Comparison of ENCODE assay signal across 18 cellular contexts in the genomic region with DNA sequence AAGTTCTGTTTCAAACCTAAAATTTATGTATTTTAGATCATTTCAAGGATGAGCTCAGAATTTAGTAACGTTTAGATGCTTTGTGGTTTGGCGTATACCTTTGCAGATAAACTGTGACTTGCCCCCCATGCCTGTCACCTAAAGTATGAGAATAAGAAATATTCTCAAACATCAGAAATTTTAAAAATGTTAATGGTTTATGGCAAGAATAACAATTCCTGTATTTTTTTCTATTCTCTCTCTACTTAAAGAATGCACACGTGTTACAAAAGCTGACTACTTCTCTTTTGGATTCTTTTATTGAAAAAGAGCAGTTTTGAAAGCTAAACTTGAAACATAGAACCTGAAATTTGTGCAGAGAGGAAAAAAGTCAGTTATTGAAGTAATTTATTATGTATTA. TPM values are rescaled to one million over a fixed set of nuclear protein-coding genes. Genes with fewer than 3 reads are reported as not detected.
DNase-seq lines count a peak whose midpoint lies in the region; ATAC-seq, FAIRE-seq and TF ChIP-seq lines count a peak whose summit lies in the region.
"Had no signal": no experiment of that assay in that cellular context is flagged by ENCODE, and none has a peak within 500 bp of the region (broad histone marks: within the 10 kb centered on the region; RNA-seq: fewer than 3 reads in every experiment).

No MANE protein-coding gene starts in this region.

- ATAC-seq in A549 = no peak
- no peak for ATAC-seq in HG02759 (IDR thresholded peaks at IDR 0.05; ENCODE audit: unreplicated experiment)
- no peak for ATAC-seq in activated CD8-positive, alpha-beta T cell treated with anti-CD3 and anti-CD28 coated beads for 36 hours
- ATAC-seq: activated T-helper 17 cell treated with anti-CD3 and anti-CD28 coated beads, Interleukin-2, amount 50 U/mL, for 72 hours; natural killer cell had no signal

- peaks cover 39% of the 10 kb centered on the region for H3K4me1 ChIP-seq in A549
- H3K4me1 ChIP-seq in adipocyte (ENCODE audit: control insufficient read depth, insufficient read depth, low read length) = peaks cover 41% of the 10 kb centered on the region
- peaks cover 3% of the 10 kb centered on the region for H3K4me1 ChIP-seq in hepatocyte (ENCODE audit: insufficient read depth)
- H3K4me1 ChIP-seq in skeletal muscle tissue (ENCODE audit: control insufficient read depth in 3 of 3, insufficient read depth in 3 of 3, low read length in 3 of 3) = peaks cover 4 to 31% (median 9%) of the 10 kb centered on the region in 3 donors

- no peak overlapping the region for H3K27ac ChIP-seq in A549
- no peak overlapping the region for H3K27ac ChIP-seq in hepatocyte
- peak overlapping the region; percentile 88 for H3K27ac ChIP-seq in skeletal muscle tissue (ENCODE audit: low read depth, low read length)

- no peak for FAIRE-seq in A549 (lab: Jason Lieb, UNC)

- H3K4me1 Mint-ChIP-seq in activated CD8-positive, alpha-beta T cell treated with anti-CD3 and anti-CD28 coated beads for 36 hours (ENCODE audit: low read depth) = peaks cover 10% of the 10 kb centered on the region

- H4K20me1 ChIP-seq in hepatocyte (ENCODE audit: insufficient read depth, poor library complexity, severe bottlenecking) = no peaks in the 10 kb centered on the region

- no peak overlapping the region for H2AFZ ChIP-seq in hepatocyte

- H3K27me3 Mint-ChIP-seq in activated CD8-positive, alpha-beta T cell treated with anti-CD3 and anti-CD28 coated beads for 36 hours = peaks cover 5% of the 10 kb centered on the region

- H3K27me3 ChIP-seq in adipocyte (replicated peaks; ENCODE audit: control insufficient read depth, insufficient read depth, low read length) = no peaks in the 10 kb centered on the region
- no peaks in the 10 kb centered on the region for H3K27me3 ChIP-seq in hepatocyte
- H3K27me3 ChIP-seq in skeletal muscle tissue (ENCODE audit: control insufficient read depth in 3 of 3, insufficient read depth in 3 of 3, low read length in 3 of 3) = no peaks in the 10 kb centered on the region

- POLR2A ChIA-PET in A549 (lab: Yijun Ruan, JAX) = no interaction called here
- POLR2A ChIA-PET in activated CD8-positive, alpha-beta T cell treated with anti-CD3 and anti-CD28 coated beads for 36 hours (lab: Charles Lee) = no interaction called here

- no peaks in the 10 kb centered on the region for H3K9me2 ChIP-seq in hepatocyte (replicated peaks; ENCODE audit: insufficient read depth)

- intact Hi-C loops in activated CD8-positive, alpha-beta T cell treated with anti-CD3 and anti-CD28 coated beads for 36 hours (cut with micrococcal nuclease) = no loop called here

- no peak overlapping the region for H3K27ac Mint-ChIP-seq in activated CD8-positive, alpha-beta T cell treated with anti-CD3 and anti-CD28 coated beads for 36 hours
- H3K27ac Mint-ChIP-seq: activated T-helper 17 cell treated with anti-CD3 and anti-CD28 coated beads, Interleukin-2, amount 50 U/mL, for 72 hours; natural killer cell had no signal

- no peak for TF ChIP-seq CTCF in A549 (IDR thresholded peaks at IDR 0.05)
- no peak for TF ChIP-seq CTCF in hepatocyte (IDR thresholded peaks at IDR 0.05; ENCODE audit: poor library complexity)
- TF ChIP-seq CTCF in activated CD8-positive, alpha-beta T cell treated with anti-CD3 and anti-CD28 coated beads for 36 hours (IDR thresholded peaks at IDR 0.05) = no peak

- no peak for TF ChIP-seq EP300 in A549 (IDR thresholded peaks at IDR 0.05)

- H3K4me3 Mint-ChIP-seq in activated CD8-positive, alpha-beta T cell treated with anti-CD3 and anti-CD28 coated beads for 36 hours = no peak overlapping the region
- H3K4me3 Mint-ChIP-seq: activated T-helper 17 cell treated with anti-CD3 and anti-CD28 coated beads, Interleukin-2, amount 50 U/mL, for 72 hours; natural killer cell had no signal

- H3K36me3 Mint-ChIP-seq in activated CD8-positive, alpha-beta T cell treated with anti-CD3 and anti-CD28 coated beads for 36 hours (ENCODE audit: low read depth) = no peaks in the 10 kb centered on the region

- H3K4me2 ChIP-seq in A549 (peak overlapping the region; percentile 68; the same call in 2 of the 3 replicates), hepatocyte (peak overlapping the region; percentile 82)

- no peaks in the 10 kb centered on the region for H3K9me3 Mint-ChIP-seq in activated CD8-positive, alpha-beta T cell treated with anti-CD3 and anti-CD28 coated beads for 36 hours
- H3K9me3 Mint-ChIP-seq: activated T-helper 17 cell treated with anti-CD3 and anti-CD28 coated beads, Interleukin-2, amount 50 U/mL, for 72 hours; natural killer cell had no signal

- H3K79me2 ChIP-seq in hepatocyte = peaks cover 82% of the 10 kb centered on the region

- H3K9ac ChIP-seq in adipocyte (ENCODE audit: low read length) = peak overlapping the region; percentile 90
- H3K9ac ChIP-seq in skeletal muscle tissue (ENCODE audit: low read depth in 1 of 3, low read length in 3 of 3) = peak overlapping the region; percentile 89 to 96 (median 94)

- DNase-seq in A549 (ENCODE audit: low read depth in 1 of 2, low spot score in 1 of 2) (no peak), adipocyte (ENCODE audit: low read depth) (no peak), hepatocyte (ENCODE audit: low spot score) (no peak), NCI-H1694 (lab: John Stamatoyannopoulos, UW) (no peak), NCI-H526 treated with DMSO at 0.1 percent for 48 hours (lab: John Stamatoyannopoulos, UW) (no peak)
- no peak for DNase-seq in activated CD8-positive, alpha-beta T cell treated with anti-CD3 and anti-CD28 coated beads for 36 hours
- DNase-seq: amniotic stem cell, erythroblast, GDM1, H7, natural killer cell, NCI-H187 treated with DMSO at 0.1 percent for 48 hours, NCI-H510A treated with DMSO at 0.1 percent for 48 hours, SW 1271, trophoblast cell had no signal

- WGBS in A549 (ENCODE audit: missing lambda C conversion rate) = 68% methylated on average over 3 of the region's 3 CpGs
- 88% methylated on average over 3 of the region's 3 CpGs for WGBS in hepatocyte (ENCODE audit: low lambda C conversion rate, missing lambda C conversion rate)

- CTCF ChIA-PET in A549 (lab: Yijun Ruan, JAX) = interaction anchor here (0.8 to 1.6 kb wide), 2 partner anchors 36 to 66 kb away, joined by 4 to 5 read pairs; no protein-coding TSS in a partner anchor
- CTCF ChIA-PET in activated CD8-positive, alpha-beta T cell treated with anti-CD3 and anti-CD28 coated beads for 36 hours (lab: Charles Lee) = interaction anchor here (1.2 to 1.7 kb wide), 2 partner anchors 14 to 37 kb away, joined by 3 to 6 read pairs; no protein-coding TSS in a partner anchor

- no peak for TF ChIP-seq POLR2A in A549 (IDR thresholded peaks at IDR 0.05; ENCODE audit: low read length)

- TF ChIP-seq RAD21 in A549 (conservative IDR thresholded peaks at IDR 0.05 in 1 of 2, IDR thresholded peaks at IDR 0.05 in 1 of 2) = no peak

- H3K9me3 ChIP-seq in A549 (no peaks in the 10 kb centered on the region), adipocyte (ENCODE audit: control insufficient read depth, low read length) (no peaks in the 10 kb centered on the region), hepatocyte (ENCODE audit: low read depth) (no peaks in the 10 kb centered on the region), skeletal muscle tissue (ENCODE audit: control insufficient read depth in 3 of 3, low read length in 3 of 3) (no peaks in the 10 kb centered on the region)

- no peak overlapping the region for H3K4me3 ChIP-seq in A549
- peak overlapping the region; percentile 93 for H3K4me3 ChIP-seq in adipocyte (ENCODE audit: low read length)
- H3K4me3 ChIP-seq in hepatocyte = no peak overlapping the region
- H3K4me3 ChIP-seq in skeletal muscle tissue (ENCODE audit: low read length in 3 of 3) = peak overlapping the region; percentile 63 to 89 (median 79)

- H3K36me3 ChIP-seq in adipocyte (ENCODE audit: control insufficient read depth, insufficient read depth, low read length, severe bottlenecking) = peaks cover 14% of the 10 kb centered on the region
- no peaks in the 10 kb centered on the region for H3K36me3 ChIP-seq in hepatocyte (replicated peaks; ENCODE audit: insufficient read depth, low read depth)
- H3K36me3 ChIP-seq in skeletal muscle tissue (ENCODE audit: control insufficient read depth in 3 of 3, insufficient read depth in 3 of 3, low read length in 3 of 3) = peaks cover 0 to 7% (median 4%) of the 10 kb centered on the region in 3 donors

TF ChIP-seq in A549, 52 proteins besides CTCF, POLR2A, EP300 and RAD21 (continues in another document):
- TF ChIP-seq E2F6 (IDR thresholded peaks at IDR 0.05; ENCODE audit: borderline replicate concordance, low read depth) = no peak
- no peak for TF ChIP-seq ZFP36 (IDR thresholded peaks at IDR 0.05; ENCODE audit: borderline replicate concordance, partially characterized antibody)
- TF ChIP-seq HOXB5 (CRISPR knock-in tag; IDR thresholded peaks at IDR 0.05) = no peak
- no peak for TF ChIP-seq EHF (CRISPR knock-in tag; IDR thresholded peaks at IDR 0.05)
- TF ChIP-seq TFCP2L1 (CRISPR knock-in tag; IDR thresholded peaks at IDR 0.05) = no peak

RNA-seq across cellular contexts. Expression of gene NFIA, which starts 3.9 kb away (rescaled TPM):
- polyA plus RNA-seq in A549 (2011; rRNA removed) = 21.3 and 25.8 TPM in 2 replicates
- 7.6 and 9.7 TPM in 2 replicates for polyA plus RNA-seq in A549 (2012; cell fraction: cytosol; rRNA removed)
- polyA plus RNA-seq in A549 (2012; cell fraction: nucleus; rRNA removed) = 6.6 and 9.0 TPM in 2 replicates
- polyA plus RNA-seq in A549 (2017; fragmentation: RNase III; extraction: RNeasy Plus Mini Kit Qiagen cat#74134 plus additional on column Dnase treatment) = 6.5 to 6.7 TPM (median 6.7 TPM) in 3 replicates
- 91.4 and 115 TPM in 2 replicates for polyA minus RNA-seq in A549 (2011; rRNA and poly(A)+ RNA removed)
- total RNA-seq in hepatocyte = 15.1 and 18.1 TPM in 2 replicates
- 12.6 and 18.2 TPM in 2 replicates for polyA plus RNA-seq in hepatocyte
- total RNA-seq in skeletal muscle tissue = 31.3 TPM
- total RNA-seq in activated CD8-positive, alpha-beta T cell treated with anti-CD3 and anti-CD28 coated beads for 36 hours = 1 to 10 TPM; 1.9 to 2.4 TPM

Comparison
In these comparisons a context has a peak if more than half of its experiments do, and no peak if none do; other contexts are left out.
1. H3K4me3 ChIP-seq: peak in adipocyte (single experiment) and skeletal muscle tissue (3 of 3); none in A549 (single experiment) and hepatocyte (single experiment).